Comparison of ENCODE assay signal across 8 cellular contexts in the genomic region with DNA sequence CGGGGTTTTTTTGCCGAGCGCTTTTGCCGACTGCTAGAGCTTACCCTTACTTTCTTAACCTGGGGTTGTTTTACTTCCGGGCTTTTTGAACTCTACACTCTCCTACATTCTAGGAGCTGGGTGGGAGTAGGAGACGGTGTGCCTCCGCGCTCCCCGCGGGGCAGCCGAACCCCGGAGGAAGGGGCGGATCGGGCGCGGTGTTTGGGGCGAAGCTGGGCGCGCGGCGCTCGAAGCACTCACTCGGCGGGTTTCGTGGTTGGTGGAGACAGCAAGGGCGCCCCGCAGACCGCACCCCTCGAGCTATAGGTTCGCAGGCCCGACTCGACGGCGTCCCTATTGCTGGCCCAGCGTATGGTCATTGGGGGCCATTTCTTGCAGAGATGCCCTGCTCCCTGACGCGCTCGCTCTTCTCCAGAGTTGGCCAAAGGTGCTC. TPM values are rescaled to one million over a fixed set of nuclear protein-coding genes. Genes with fewer than 3 reads are reported as not detected.
DNase-seq lines count a peak whose midpoint lies in the region; ATAC-seq and TF ChIP-seq lines count a peak whose summit lies in the region.

No MANE protein-coding gene starts in this region.

- H3K27me3 ChIP-seq in lower lobe of right lung (ENCODE audit: low read depth), result peaks cover 26% of the 10 kb centered on the region

- intact Hi-C loops in dendritic cell treated with granulocyte-macrophage colony-stimulating factor and Interleukin-4, amounts not matched to agents 40 ng/mL and 50 ng/mL, for 4 days (cut with micrococcal nuclease), result loop anchor here (1.0 to 5.0 kb wide), 2 partner anchors 40 to 88 kb away; a partner anchor contains a TSS
- intact Hi-C loops in lower lobe of right lung (cut with DNase I), result no loop called here

- no peak for TF ChIP-seq CTCF in lower lobe of right lung (IDR thresholded peaks at IDR 0.05)

- H3K36me3 Mint-ChIP-seq in dendritic cell treated with granulocyte-macrophage colony-stimulating factor and Interleukin-4, amounts not matched to agents 40 ng/mL and 50 ng/mL, for 4 days (ENCODE audit: low read depth), result peaks cover 48% of the 10 kb centered on the region

- peaks cover 16% of the 10 kb centered on the region for H3K4me1 ChIP-seq in lower lobe of right lung

- peaks cover 17% of the 10 kb centered on the region for H3K27me3 Mint-ChIP-seq in dendritic cell treated with granulocyte-macrophage colony-stimulating factor and Interleukin-4, amounts not matched to agents 40 ng/mL and 50 ng/mL, for 4 days

- peak overlapping the region; percentile 87 for H3K4me3 ChIP-seq in lower lobe of right lung

- peaks cover 5% of the 10 kb centered on the region for H3K9me3 ChIP-seq in lower lobe of right lung

- peak overlapping the region; percentile 100 for H3K27ac ChIP-seq in lower lobe of right lung

- no peaks in the 10 kb centered on the region for H3K9me3 Mint-ChIP-seq in dendritic cell treated with granulocyte-macrophage colony-stimulating factor and Interleukin-4, amounts not matched to agents 40 ng/mL and 50 ng/mL, for 4 days

- H3K4me3 Mint-ChIP-seq in dendritic cell treated with granulocyte-macrophage colony-stimulating factor and Interleukin-4, amounts not matched to agents 40 ng/mL and 50 ng/mL, for 4 days, result peak overlapping the region; percentile 87

- DNase-seq in 8988T (peak; percentile 46), NCI-H2171 treated with DMSO at 0.1 percent for 48 hours (lab: John Stamatoyannopoulos, UW) (peak; percentile 79), lower lobe of right lung (peak; percentile 81)
- DNase-seq in activated CD4-positive, alpha-beta T cell treated with anti-CD3 and anti-CD28 coated beads for 1 hour, result peak; percentile 63
- DNase-seq in stimulated activated CD8-positive, alpha-beta memory T cell treated with anti-CD3 and anti-CD28 coated beads, Interleukin-12 subunit alpha, Interleukin-12 subunit beta, amount 100 ng/mL, for 4 hours (ENCODE audit: low read depth), result peak; percentile 60

- H3K36me3 ChIP-seq in lower lobe of right lung, result peaks cover 22% of the 10 kb centered on the region

- peak overlapping the region; percentile 99 for H3K27ac Mint-ChIP-seq in dendritic cell treated with granulocyte-macrophage colony-stimulating factor and Interleukin-4, amounts not matched to agents 40 ng/mL and 50 ng/mL, for 4 days

- ATAC-seq in GM18517 (IDR thresholded peaks at IDR 0.05; ENCODE audit: unreplicated experiment) (peak; percentile 74), HG02970 (IDR thresholded peaks at IDR 0.05; ENCODE audit: low FRiP score, unreplicated experiment) (peak; percentile 70), lower lobe of right lung (peak; percentile 92 to 93)

- H3K4me1 Mint-ChIP-seq in dendritic cell treated with granulocyte-macrophage colony-stimulating factor and Interleukin-4, amounts not matched to agents 40 ng/mL and 50 ng/mL, for 4 days (ENCODE audit: low read depth), result peaks cover 21% of the 10 kb centered on the region

RNA-seq across cellular contexts. Expression of a gene that starts 0.2 kb away (rescaled TPM):
- total RNA-seq in lower lobe of right lung, result 23.3 TPM

Comparison
In these comparisons a context has a peak if more than half of its experiments do, and no peak if none do; other contexts are left out.
1. Peak in every context shown above with its lines: DNase-seq, ATAC-seq, H3K4me3 ChIP-seq and H3K27ac ChIP-seq.